ENCODE assay signal across 15 cellular contexts in the genomic region with DNA sequence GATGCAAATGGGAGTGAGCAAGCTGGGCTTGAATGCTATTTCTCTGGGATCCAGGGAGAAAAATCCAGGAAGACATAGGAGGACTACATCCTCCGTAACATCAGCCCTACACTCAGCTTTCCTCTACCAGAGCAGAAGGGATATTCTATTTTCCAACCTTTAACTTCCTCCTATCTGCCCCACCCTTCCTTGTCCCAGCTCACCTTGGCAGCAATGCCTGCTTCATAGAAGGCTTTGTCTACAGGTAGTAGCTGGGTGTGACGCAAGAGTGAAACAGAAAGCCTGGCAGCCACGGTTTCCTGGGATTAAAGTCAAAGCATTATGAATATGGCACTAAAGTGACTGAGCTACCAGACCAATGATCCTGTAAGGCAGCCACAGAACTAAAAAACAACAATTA. TPM values are rescaled to one million over a fixed set of nuclear protein-coding genes. Genes with fewer than 3 reads are reported as not detected.
DNase-seq lines count a peak whose midpoint lies in the region; ATAC-seq and TF ChIP-seq lines count a peak whose summit lies in the region.
"Had no signal": no experiment of that assay in that cellular context is flagged by ENCODE, and none has a peak within 500 bp of the region (broad histone marks: within the 10 kb centered on the region; RNA-seq: fewer than 3 reads in every experiment).

No MANE protein-coding gene starts in this region.

- no peak for ATAC-seq in HG03280 (IDR thresholded peaks at IDR 0.05; ENCODE audit: unreplicated experiment)
- ATAC-seq: T-helper 17 cell had no signal

- TF ChIP-seq CTCF in breast epithelium (IDR thresholded peaks at IDR 0.05): no peak

- H3K36me3 ChIP-seq in breast epithelium: no peaks in the 10 kb centered on the region

- H3K27ac ChIP-seq in breast epithelium: peak overlapping the region; percentile 82 to 89
- H3K27ac ChIP-seq: brain microvascular endothelial cell, GM23248 had no signal

- H3K27me3 ChIP-seq in breast epithelium: no peaks in the 10 kb centered on the region
- H3K27me3 ChIP-seq: brain microvascular endothelial cell had no signal

- H3K9me3 ChIP-seq in breast epithelium: no peaks in the 10 kb centered on the region
- H3K9me3 ChIP-seq: Caco-2 had no signal

- TF ChIP-seq POLR2A in breast epithelium (IDR thresholded peaks at IDR 0.05): no peak

- DNase-seq in DMS153 treated with DMSO at 0.1 percent for 48 hours (lab: John Stamatoyannopoulos, UW; ENCODE audit: unreplicated experiment): peak; percentile 67
- DNase-seq in LoVo (ENCODE audit: low spot score): peak; percentile 85
- peak; percentile 71 to 90 for DNase-seq in breast epithelium (ENCODE audit: low spot score in 2 of 2)
- peak; percentile 86 for DNase-seq in mucosa of gallbladder (ENCODE audit: low spot score)
- DNase-seq in COR-L47 (lab: John Stamatoyannopoulos, UW): no peak
- no peak for DNase-seq in NCI-H226
- DNase-seq in stimulated activated CD4-positive, alpha-beta T cell treated with anti-CD3 and anti-CD28 coated beads, Interleukin-1b, Interleukin-23, amount 100 ng/mL, for 48 hours: no peak
- DNase-seq: activated CD8-positive, alpha-beta memory T cell treated with anti-CD3 and anti-CD28 coated beads, Interleukin-2, amount 50 U/mL, for 48 hours; brain microvascular endothelial cell; GM23248; hypothalamus; NCI-H1694 treated with DMSO at 0.1 percent for 48 hours; T-helper 17 cell had no signal

- intact Hi-C loops in breast epithelium (cut with DNase I; ENCODE audit: low total_unique reads): no loop called here

- no peaks in the 10 kb centered on the region for H3K4me1 ChIP-seq in breast epithelium
- H3K4me1 ChIP-seq: Caco-2 had no signal

- peak overlapping the region in 1 of 3 donors; percentile 12 for H3K4me3 ChIP-seq in breast epithelium
- H3K4me3 ChIP-seq: GM23248 had no signal

RNA-seq across cellular contexts. Expression of a gene that starts 3.9 kb away (rescaled TPM):
- total RNA-seq in breast epithelium (10 to 100 TPM in 2 of 3 donors, 1 to 10 TPM in 1; 3.8 to 31.2 (median 14.7) TPM), mucosa of gallbladder (65.7 TPM)
- total RNA-seq: GM23248 had no signal

RNA-seq across cellular contexts. Expression of a gene that starts 17.6 kb away (rescaled TPM):
- total RNA-seq in breast epithelium (10 to 100 TPM; 70.5 to 87.5 (median 80.3) TPM), mucosa of gallbladder (90.1 TPM)

RNA-seq across cellular contexts. Expression of a gene that starts 36.7 kb away (rescaled TPM):
- 10 to 100 TPM; 46.2 to 59.0 (median 54.4) TPM for total RNA-seq in breast epithelium
- 56.7 TPM for total RNA-seq in mucosa of gallbladder

RNA-seq across cellular contexts. Expression of a gene that starts 43.5 kb away (rescaled TPM):
- total RNA-seq in breast epithelium: 10 to 100 TPM; 28.2 to 51.5 (median 32.1) TPM
- total RNA-seq in mucosa of gallbladder: 54.4 TPM

RNA-seq across cellular contexts. Expression of a gene that starts 48.9 kb away (rescaled TPM):
- total RNA-seq in breast epithelium: 10 to 100 TPM; 12.4 to 57.7 (median 57.3) TPM
- 13.4 TPM for total RNA-seq in mucosa of gallbladder
- total RNA-seq: T-helper 17 cell had no signal

Comparison
In these comparisons a context has a peak if more than half of its experiments do, and no peak if none do; other contexts are left out.
1. DNase-seq: peak in DMS153 treated with DMSO at 0.1 percent for 48 hours (single experiment), LoVo (single experiment), breast epithelium (2 of 2) and mucosa of gallbladder (single experiment); none in COR-L47 (single experiment), NCI-H226 (single experiment) and stimulated activated CD4-positive, alpha-beta T cell treated with anti-CD3 and anti-CD28 coated beads, Interleukin-1b, Interleukin-23, amount 100 ng/mL, for 48 hours (single experiment).